22 cellular contexts compared by ENCODE assay signal in genomic region chr2:102145939-102146338, GRCh38. TPM values are rescaled to one million over a fixed set of nuclear protein-coding genes. Genes with fewer than 3 reads are reported as not detected.
DNase-seq lines count a peak whose midpoint lies in the region; ATAC-seq, FAIRE-seq and TF ChIP-seq lines count a peak whose summit lies in the region.
"Had no signal": no experiment of that assay in that cellular context is flagged by ENCODE, and none has a peak within 500 bp of the region (broad histone marks: within the 10 kb centered on the region; RNA-seq: fewer than 3 reads in every experiment).

No MANE protein-coding gene starts in this region.

- POLR2A ChIA-PET in HepG2 (lab: Yijun Ruan, JAX) = interaction anchor here (4.3 to 5.4 kb wide), 2 partner anchors 8 to 45 kb away, joined by 37 to 128 read pairs; no protein-coding TSS in a partner anchor

- H3K4me1 ChIP-seq in HepG2 (ENCODE audit: insufficient read depth, low read length) (peaks cover 88% of the 10 kb centered on the region), right lobe of liver (peaks cover 0 to 16% (median 5%) of the 10 kb centered on the region in 4 donors), prostate gland (replicated peaks) (peaks cover 4% of the 10 kb centered on the region)

- TF ChIP-seq RAD21 in HepG2 (CRISPR knock-in tag; IDR thresholded peaks at IDR 0.05) = no peak

- H3K9ac ChIP-seq in HepG2 (ENCODE audit: insufficient read depth, low read depth, low read length) = no peak overlapping the region

- FAIRE-seq in HepG2 (lab: Jason Lieb, UNC) = no peak
- FAIRE-seq: A204.1, H54 had no signal

- H3K9me3 ChIP-seq in HepG2 (ENCODE audit: low read length) (peaks cover 4% of the 10 kb centered on the region; the same call in 1 of the 2 replicates), right lobe of liver (peaks cover 0 to 12% (median 3%) of the 10 kb centered on the region in 4 donors), prostate gland (no peaks in the 10 kb centered on the region)

- TF ChIP-seq POLR2A in HepG2 (IDR thresholded peaks at IDR 0.05; ENCODE audit: insufficient read depth in 1 of 2, low read depth in 2 of 2, low read length in 2 of 2) (no peak), right lobe of liver (IDR thresholded peaks at IDR 0.05) (no peak), prostate gland (IDR thresholded peaks at IDR 0.05) (no peak), GM18505 (IDR thresholded peaks at IDR 0.05; ENCODE audit: borderline replicate concordance, extremely low read depth, insufficient read depth, insufficient read length) (no peak)

- CTCF ChIA-PET in HepG2 (lab: Yijun Ruan, JAX; ENCODE audit: low intra/inter-chr PET ratio, low total read pairs) = no interaction called here

- no peak overlapping the region for H2AFZ ChIP-seq in HepG2 (ENCODE audit: low read length)

- H3K27me3 ChIP-seq in HepG2 (ENCODE audit: control insufficient read depth in 1 of 2, insufficient read depth in 2 of 2, low read length in 2 of 2) (no peaks in the 10 kb centered on the region; a peak in 1 of 5 replicates), right lobe of liver (no peaks in the 10 kb centered on the region), prostate gland (replicated peaks; ENCODE audit: insufficient read depth) (no peaks in the 10 kb centered on the region)

- no peaks in the 10 kb centered on the region for H4K20me1 ChIP-seq in HepG2 (ENCODE audit: insufficient read depth, low read length)

- H3K27ac ChIP-seq in HepG2 (ENCODE audit: extremely low read length, insufficient read depth, low read length) = no peak overlapping the region
- no peak overlapping the region for H3K27ac ChIP-seq in right lobe of liver
- H3K27ac ChIP-seq in prostate gland = peak overlapping the region; percentile 98

- TF ChIP-seq CTCF in HepG2 (CRISPR knock-in tag; IDR thresholded peaks at IDR 0.05) = no peak
- no peak for TF ChIP-seq CTCF in right lobe of liver (IDR thresholded peaks at IDR 0.05)
- TF ChIP-seq CTCF in fibroblast of pulmonary artery (IDR thresholded peaks at IDR 0.05; ENCODE audit: low read length, missing control alignments) = no peak
- TF ChIP-seq CTCF in prostate gland (IDR thresholded peaks at IDR 0.05) = no peak

- TF ChIP-seq EP300 in HepG2 (IDR thresholded peaks at IDR 0.05; ENCODE audit: low read depth in 2 of 2, low read length in 2 of 2) (no peak), HepG2 (CRISPR knock-in tag; IDR thresholded peaks at IDR 0.05; ENCODE audit: borderline replicate concordance) (no peak)

- H3K4me3 ChIP-seq in HepG2 (replicated peaks in 1 of 3; ENCODE audit: insufficient read depth in 1 of 3, low read depth in 2 of 3, low read length in 3 of 3) = no peak overlapping the region
- no peak overlapping the region for H3K4me3 ChIP-seq in right lobe of liver
- H3K4me3 ChIP-seq in fibroblast of pulmonary artery (replicated peaks; ENCODE audit: low read depth, low read length) = peak overlapping the region; percentile 87
- peak overlapping the region in 1 of 2 donors; percentile 67 for H3K4me3 ChIP-seq in prostate gland

- in situ Hi-C loops in HepG2 (cut with HindIII; ENCODE audit: extremely low pct_ligation_motif_present, low pct_unique_long_range_greater_than_20kb) = no loop called here

- peak overlapping the region; percentile 98; the same call in 1 of the 2 replicates for H3K4me2 ChIP-seq in HepG2 (ENCODE audit: low read depth, low read length)

- peaks cover 90% of the 10 kb centered on the region for H3K79me2 ChIP-seq in HepG2 (ENCODE audit: insufficient read depth, low read length)

- WGBS in HepG2 (ENCODE audit: low lambda C conversion rate) = 98% methylated on average over 4 of the region's 4 CpGs
- 88% methylated on average over 4 of the region's 4 CpGs for WGBS in right lobe of liver (ENCODE audit: insufficient coverage, low coverage, low lambda C conversion rate, missing lambda C conversion rate)
- 94% methylated on average over 4 of the region's 4 CpGs for WGBS in prostate gland

- DNase-seq in HepG2 (ENCODE audit: low spot score) (no peak), right lobe of liver (no peak), fibroblast of pulmonary artery (ENCODE audit: low read depth) (no peak), prostate gland (ENCODE audit: low spot score) (no peak), NCI-H1930 (lab: John Stamatoyannopoulos, UW) (no peak), RKO (ENCODE audit: low spot score) (no peak)
- DNase-seq: CD4-positive, CD25-positive, alpha-beta regulatory T cell; EL; GF-D8; HFFc6; KG1; NCI-H1092; NCI-H1436; NCI-H187 treated with DMSO at 0.1 percent for 48 hours; NCI-H2227 treated with DMSO at 0.1 percent for 48 hours; NCI-H510A treated with DMSO at 0.1 percent for 48 hours; NCI-H774; NK-92 treated with Interleukin-12 subunit alpha and Interleukin-12 subunit beta, amount 100 ng/mL, for 24 hours had no signal

- no TSS peak for BruUV-seq in HepG2 (replicated peaks; lab: Mats Ljungman, UMichigan)

- intact Hi-C loops in HepG2 (cut with micrococcal nuclease; ENCODE audit: unreplicated experiment) (no loop called here), right lobe of liver (cut with DNase I) (no loop called here), prostate gland (cut with DNase I) (no loop called here)

- H3K36me3 ChIP-seq in HepG2 (replicated peaks in 1 of 2; ENCODE audit: control insufficient read depth in 1 of 2, insufficient read depth in 2 of 2, low read length in 2 of 2) (peaks cover 14 to 54% of the 10 kb centered on the region in 2 experiments), right lobe of liver (peaks cover 0 to 6% (median 2%) of the 10 kb centered on the region in 4 donors), prostate gland (no peaks in the 10 kb centered on the region)

- ATAC-seq in HepG2 (no peak), right lobe of liver (no peak), GM18505 (IDR thresholded peaks at IDR 0.05; ENCODE audit: unreplicated experiment) (no peak)
- ATAC-seq: SK-N-SH treated with all-trans-retinoic acid at 6 μM for 48 hours had no signal

RNA-seq across cellular contexts. Expression of gene IL1R1, which starts 3.4 kb away (rescaled TPM):
- total RNA-seq in HepG2 (2016; rRNA removed; fragmentation: Illumina TruSeq; extraction: Trizol) (38.0 and 48.3 TPM in 2 replicates), right lobe of liver (10 to 100 TPM; 40.8 to 67.6 (median 52.2) TPM), prostate gland (100 to 1,000 TPM; 112 to 289 TPM)
- total RNA-seq in HepG2 (2016; cell fraction: cytosol; rRNA removed; fragmentation: Illumina TruSeq; extraction: Trizol; ENCODE audit: low read depth) = 15.9 and 21.1 TPM in 2 replicates
- 40.6 and 43.4 TPM in 2 replicates for total RNA-seq in HepG2 (2016; cell fraction: insoluble cytoplasmic fraction; rRNA removed; fragmentation: Illumina TruSeq; extraction: Trizol)
- total RNA-seq in HepG2 (2016; cell fraction: membrane; rRNA removed; fragmentation: Illumina TruSeq; extraction: Trizol) = 64.6 and 78.0 TPM in 2 replicates
- 35.3 and 37.4 TPM in 2 replicates for total RNA-seq in HepG2 (2016; cell fraction: nucleus; rRNA removed; fragmentation: Illumina TruSeq; extraction: Trizol)
- polyA plus RNA-seq in HepG2 (2011; rRNA removed) = 81.2 and 93.1 TPM in 2 replicates
- 67.4 and 75.1 TPM in 2 replicates for polyA plus RNA-seq in HepG2 (2011; cell fraction: cytosol; rRNA removed)
- 35.7 and 38.6 TPM in 2 replicates for polyA plus RNA-seq in HepG2 (2011; cell fraction: nucleus; rRNA removed)
- polyA plus RNA-seq in HepG2 (2012) = 30.0 and 50.4 TPM in 2 replicates
- 29.7 and 33.1 TPM in 2 replicates for polyA plus RNA-seq in HepG2 (2016; cell fraction: cytosol; fragmentation: Illumina TruSeq; extraction: Trizol; ENCODE audit: low read depth)
- 48.4 and 48.5 TPM in 2 replicates for polyA plus RNA-seq in HepG2 (2016; cell fraction: insoluble cytoplasmic fraction; fragmentation: Illumina TruSeq; extraction: Trizol; ENCODE audit: low read depth)
- polyA plus RNA-seq in HepG2 (2016; cell fraction: membrane; fragmentation: Illumina TruSeq; extraction: Trizol; ENCODE audit: low read depth) = 58.8 and 67.5 TPM in 2 replicates
- polyA plus RNA-seq in HepG2 (2016; cell fraction: nucleus; fragmentation: Illumina TruSeq; extraction: Trizol; ENCODE audit: insufficient read depth, low read depth) = 57.0 and 61.8 TPM in 2 replicates
- 1.5 and 93.0 TPM in 2 replicates for polyA minus RNA-seq in HepG2 (2011; rRNA and poly(A)+ RNA removed; ENCODE audit: low replicate concordance)
- polyA minus RNA-seq in HepG2 (2011; cell fraction: cytosol; rRNA and poly(A)+ RNA removed) = 52.1 and 62.2 TPM in 2 replicates
- polyA minus RNA-seq in HepG2 (2011; cell fraction: nucleus; rRNA and poly(A)+ RNA removed) = 50.9 and 53.8 TPM in 2 replicates

RNA-seq across cellular contexts. Expression of gene IL1RL2, which starts 40.9 kb away (rescaled TPM):
- total RNA-seq in HepG2 (2016; rRNA removed; fragmentation: Illumina TruSeq; extraction: Trizol) (not detected in 2 replicates), right lobe of liver (1 to 10 TPM; 1.2 to 3.1 (median 2.3) TPM), prostate gland (1 to 10 TPM; 1.4 to 3.8 TPM)
- total RNA-seq in HepG2 (2016; cell fraction: cytosol; rRNA removed; fragmentation: Illumina TruSeq; extraction: Trizol; ENCODE audit: low read depth) = not detected in 2 replicates
- not detected in 2 replicates for total RNA-seq in HepG2 (2016; cell fraction: insoluble cytoplasmic fraction; rRNA removed; fragmentation: Illumina TruSeq; extraction: Trizol)
- not detected in 2 replicates for total RNA-seq in HepG2 (2016; cell fraction: membrane; rRNA removed; fragmentation: Illumina TruSeq; extraction: Trizol)
- total RNA-seq in HepG2 (2016; cell fraction: nucleus; rRNA removed; fragmentation: Illumina TruSeq; extraction: Trizol) = not detected in 2 replicates
- polyA plus RNA-seq in HepG2 (2011; rRNA removed) = 0.03 TPM in 1 of 2 replicates, not detected in the other
- 0.03 TPM in 1 of 2 replicates, not detected in the other for polyA plus RNA-seq in HepG2 (2011; cell fraction: cytosol; rRNA removed)
- not detected in 2 replicates for polyA plus RNA-seq in HepG2 (2011; cell fraction: nucleus; rRNA removed)
- polyA plus RNA-seq in HepG2 (2012) = 0.19 TPM in 1 of 2 replicates, not detected in the other
- polyA plus RNA-seq in HepG2 (2016; cell fraction: cytosol; fragmentation: Illumina TruSeq; extraction: Trizol; ENCODE audit: low read depth) = not detected in 2 replicates
- polyA plus RNA-seq in HepG2 (2016; cell fraction: insoluble cytoplasmic fraction; fragmentation: Illumina TruSeq; extraction: Trizol; ENCODE audit: low read depth) = not detected in 2 replicates
- polyA plus RNA-seq in HepG2 (2016; cell fraction: membrane; fragmentation: Illumina TruSeq; extraction: Trizol; ENCODE audit: low read depth) = not detected in 2 replicates
- polyA plus RNA-seq in HepG2 (2016; cell fraction: nucleus; fragmentation: Illumina TruSeq; extraction: Trizol; ENCODE audit: insufficient read depth, low read depth) = not detected in 2 replicates
- 0.09 and 0.10 TPM in 2 replicates for polyA minus RNA-seq in HepG2 (2011; rRNA and poly(A)+ RNA removed; ENCODE audit: low replicate concordance)
- polyA minus RNA-seq in HepG2 (2011; cell fraction: cytosol; rRNA and poly(A)+ RNA removed) = not detected in 2 replicates
- polyA minus RNA-seq in HepG2 (2011; cell fraction: nucleus; rRNA and poly(A)+ RNA removed) = not detected in 2 replicates
- total RNA-seq: CD4-positive, CD25-positive, alpha-beta regulatory T cell; HFFc6 had no signal
- polyA plus RNA-seq: CD4-positive, CD25-positive, alpha-beta regulatory T cell had no signal

Comparison
In these comparisons a context has a peak if more than half of its experiments do, and no peak if none do; other contexts are left out.
1. H3K27ac ChIP-seq: peak in prostate gland (2 of 2); none in HepG2 (single experiment) and right lobe of liver (0 of 3).